ENCODE assay signal across 8 cellular contexts in the genomic region with DNA sequence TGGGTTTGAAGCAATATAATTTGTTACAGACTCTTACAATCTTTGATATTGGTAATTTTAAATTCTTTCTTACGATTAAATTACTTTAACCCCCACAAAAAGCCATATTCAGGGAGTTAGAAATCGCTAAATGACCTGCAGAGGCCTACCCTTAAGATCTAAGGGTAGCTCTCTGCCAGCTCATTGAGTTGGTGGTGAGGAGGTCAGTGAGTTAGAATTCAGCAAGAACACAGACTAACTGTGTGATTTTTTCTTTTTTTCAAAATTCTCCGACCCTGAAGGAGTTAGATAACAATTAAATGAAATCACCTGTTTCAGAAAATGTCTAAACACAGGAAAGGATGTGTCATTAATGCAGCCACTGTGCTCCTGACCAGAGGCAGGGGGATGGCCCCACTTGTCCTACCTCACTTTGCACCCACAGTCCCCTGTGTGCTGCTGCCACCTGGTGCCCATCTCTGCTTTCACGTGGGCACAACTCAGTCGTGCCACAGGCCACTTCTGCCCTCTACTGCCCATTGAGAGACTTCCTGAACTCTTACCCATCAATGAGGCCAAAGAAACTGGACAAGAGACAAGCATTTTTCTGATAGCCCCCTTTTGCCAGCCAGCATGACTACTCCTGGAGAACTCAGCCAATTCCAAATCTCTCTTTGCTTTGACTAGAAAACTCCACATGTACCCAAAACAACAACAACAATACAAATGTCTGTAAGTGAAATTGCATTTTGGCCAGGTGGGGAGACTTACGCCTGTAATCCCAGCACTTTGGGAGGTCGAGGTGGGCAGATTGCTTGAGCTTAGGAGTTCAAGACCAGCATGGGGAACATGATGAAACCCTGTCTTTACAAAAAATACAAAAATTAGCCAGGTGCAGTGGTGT. TPM values are rescaled to one million over a fixed set of nuclear protein-coding genes. Genes with fewer than 3 reads are reported as not detected.
DNase-seq lines count a peak whose midpoint lies in the region; ATAC-seq and TF ChIP-seq lines count a peak whose summit lies in the region.

No MANE protein-coding gene starts in this region.

- H3K4me1 Mint-ChIP-seq in activated B cell treated with CpG ODN at 0.5 μM for 24 hours, result peaks cover 24% of the 10 kb centered on the region

- H3K27ac ChIP-seq in breast epithelium, result no peak overlapping the region

- no peak for TF ChIP-seq POLR2A in breast epithelium (IDR thresholded peaks at IDR 0.05)

- CTCF ChIA-PET in activated B cell treated with CpG ODN at 0.5 μM for 24 hours (lab: Charles Lee), result interaction anchor here (0.6 to 9.1 kb wide), 17 partner anchors 10 to 758 kb away, joined by 3 to 176 read pairs (median 5); a partner anchor contains a TSS

- ATAC-seq in GM18508 (IDR thresholded peaks at IDR 0.05; ENCODE audit: insufficient read depth, unreplicated experiment) (peak; percentile 56), HG03135 (IDR thresholded peaks at IDR 0.05; ENCODE audit: unreplicated experiment) (peak; percentile 44), activated B cell treated with CpG ODN at 0.5 μM for 24 hours (ENCODE audit: low read depth) (peak; percentile 75)

- peak; percentile 65 for DNase-seq in 8988T
- DNase-seq in NCI-H2196 treated with DMSO at 0.1 percent for 48 hours (lab: John Stamatoyannopoulos, UW; ENCODE audit: unreplicated experiment), result peak; percentile 65
- DNase-seq in activated B cell treated with CpG ODN at 0.5 μM for 24 hours, result peak; percentile 54
- DNase-seq in breast epithelium (ENCODE audit: low spot score in 2 of 2), result peak; percentile 84 to 86
- peak; percentile 65 for DNase-seq in kidney epithelial cell (ENCODE audit: low read depth)
- DNase-seq in stimulated activated CD4-positive, alpha-beta T cell treated with anti-CD3 and anti-CD28 coated beads, Interleukin-2, amount 100 ng/mL, for 24 hours, result peak; percentile 78 to 79

- no peaks in the 10 kb centered on the region for H3K9me3 Mint-ChIP-seq in activated B cell treated with CpG ODN at 0.5 μM for 24 hours

- H3K27me3 Mint-ChIP-seq in activated B cell treated with CpG ODN at 0.5 μM for 24 hours, result no peaks in the 10 kb centered on the region

- H3K4me1 ChIP-seq in breast epithelium, result no peaks in the 10 kb centered on the region

- peak; percentile 75 for TF ChIP-seq CTCF in activated B cell treated with CpG ODN at 0.5 μM for 24 hours (IDR thresholded peaks at IDR 0.05)
- peak; percentile 89 to 100 (median 98) for TF ChIP-seq CTCF in breast epithelium (IDR thresholded peaks at IDR 0.05)
- peak; percentile 100 for TF ChIP-seq CTCF in kidney epithelial cell (IDR thresholded peaks at IDR 0.05; ENCODE audit: insufficient read depth, low read length, poor library complexity, severe bottlenecking)

- POLR2A ChIA-PET in activated B cell treated with CpG ODN at 0.5 μM for 24 hours (lab: Charles Lee), result interaction anchor here (0.7 to 1.6 kb wide), 2 partner anchors 21 to 32 kb away, joined by 3 to 12 read pairs; no protein-coding TSS in a partner anchor

- H3K36me3 ChIP-seq in breast epithelium (no peaks in the 10 kb centered on the region), kidney epithelial cell (ENCODE audit: control insufficient read depth, insufficient read depth, low read length) (no peaks in the 10 kb centered on the region)

- peak overlapping the region; percentile 43 for H3K27ac Mint-ChIP-seq in activated B cell treated with CpG ODN at 0.5 μM for 24 hours

- no peaks in the 10 kb centered on the region for H3K36me3 Mint-ChIP-seq in activated B cell treated with CpG ODN at 0.5 μM for 24 hours (ENCODE audit: low read depth)

- H3K9me3 ChIP-seq in breast epithelium, result no peaks in the 10 kb centered on the region

- H3K27me3 ChIP-seq in breast epithelium (no peaks in the 10 kb centered on the region), kidney epithelial cell (ENCODE audit: control insufficient read depth, insufficient read depth, low read length) (no peaks in the 10 kb centered on the region)

- H3K4me3 Mint-ChIP-seq in activated B cell treated with CpG ODN at 0.5 μM for 24 hours, result no peak overlapping the region

- H3K4me3 ChIP-seq in breast epithelium, result no peak overlapping the region
- H3K4me3 ChIP-seq in kidney epithelial cell (ENCODE audit: low read depth, low read length), result no peak overlapping the region

- intact Hi-C loops in activated B cell treated with CpG ODN at 0.5 μM for 24 hours (cut with micrococcal nuclease) (loop anchor here (1.0 to 5.0 kb wide), 9 partner anchors 34 to 730 kb away; a partner anchor contains a TSS), breast epithelium (cut with DNase I; ENCODE audit: low total_unique reads) (no loop called here)

RNA-seq across cellular contexts. Expression of a gene that starts 8.4 kb away (rescaled TPM):
- total RNA-seq in activated B cell treated with CpG ODN at 0.5 μM for 24 hours (1.2 and 1.8 TPM in 2 replicates), breast epithelium (1 to 10 TPM in 2 of 3 donors, under 1 TPM in 1; 0.80 to 2.6 (median 2.6) TPM), kidney epithelial cell (0.21 and 2.0 TPM in 2 replicates)

RNA-seq across cellular contexts. Expression of a gene that starts 29.1 kb away (rescaled TPM):
- total RNA-seq in activated B cell treated with CpG ODN at 0.5 μM for 24 hours (not detected in 2 replicates), breast epithelium (under 1 TPM in 2 of 3 donors, not detected in 1; 0.15 to 0.16 TPM), kidney epithelial cell (0.07 TPM in 1 of 2 replicates, not detected in the other)

RNA-seq across cellular contexts. Expression of a gene that starts 33.8 kb away (rescaled TPM):
- total RNA-seq in activated B cell treated with CpG ODN at 0.5 μM for 24 hours (327 and 364 TPM in 2 replicates), breast epithelium (100 to 1,000 TPM; 195 to 259 (median 231) TPM), kidney epithelial cell (700 and 719 TPM in 2 replicates)

RNA-seq across cellular contexts. Expression of a gene that starts 53.9 kb away (rescaled TPM):
- not detected in 2 replicates for total RNA-seq in activated B cell treated with CpG ODN at 0.5 μM for 24 hours
- 1 to 10 TPM in 2 of 3 donors, not detected in 1; 5.9 to 8.0 TPM for total RNA-seq in breast epithelium
- 1.7 and 1.9 TPM in 2 replicates for total RNA-seq in kidney epithelial cell
